Comparison of ENCODE assay signal across 18 cellular contexts in genomic region chr5:78335976-78336375, GRCh38. TPM values are rescaled to one million over a fixed set of nuclear protein-coding genes. Genes with fewer than 3 reads are reported as not detected.
DNase-seq lines count a peak whose midpoint lies in the region; ATAC-seq, FAIRE-seq and TF ChIP-seq lines count a peak whose summit lies in the region.
"Had no signal": no experiment of that assay in that cellular context is flagged by ENCODE, and none has a peak within 500 bp of the region (broad histone marks: within the 10 kb centered on the region; RNA-seq: fewer than 3 reads in every experiment).

No MANE protein-coding gene starts in this region.

- H3K4me3 ChIP-seq in BE2C (ENCODE audit: low read depth, low read length) (no peak overlapping the region), K562 (no peak overlapping the region), mesenchymal stem cell (ENCODE audit: insufficient read depth in 1 of 2, low read depth in 1 of 2, low read length in 2 of 2) (no peak overlapping the region), thyroid gland (replicated peaks in 1 of 3) (no peak overlapping the region)
- H3K4me3 ChIP-seq: GM12878, GM23248, HAP-1 had no signal

- no peaks in the 10 kb centered on the region for H3K9me3 Mint-ChIP-seq in effector memory CD8-positive, alpha-beta T cell

- H2BK5ac ChIP-seq in mesenchymal stem cell (ENCODE audit: low read depth, low read length, poor library complexity, severe bottlenecking), result no peak overlapping the region

- CTCF ChIA-PET in K562 (lab: Yijun Ruan, JAX; ENCODE audit: low intra/inter-chr PET ratio), result no interaction called here

- no peaks in the 10 kb centered on the region for H4K20me1 ChIP-seq in K562 (replicated peaks; ENCODE audit: control insufficient read depth, insufficient read depth, low read length)

- POLR2A ChIA-PET in K562 (lab: Yijun Ruan, JAX), result no interaction called here

- intact Hi-C loops in K562 (cut with micrococcal nuclease), result no loop called here
- intact Hi-C loops in thyroid gland (cut with DNase I), result no loop called here

- TF ChIP-seq CTCF in BE2C (IDR thresholded peaks at IDR 0.05; ENCODE audit: low read depth, low read length), result no peak
- no peak for TF ChIP-seq CTCF in K562 (IDR thresholded peaks at IDR 0.05 in 2 of 3, conservative IDR thresholded peaks at IDR 0.05 in 1 of 3; ENCODE audit: insufficient read depth in 2 of 3, low read depth in 1 of 3, low read length in 3 of 3)
- no peak for TF ChIP-seq CTCF in thyroid gland (IDR thresholded peaks at IDR 0.05)

- H3K18ac ChIP-seq in mesenchymal stem cell (ENCODE audit: low read depth in 1 of 2, low read length in 2 of 2), result no peak overlapping the region

- H2AK5ac ChIP-seq in mesenchymal stem cell (ENCODE audit: low read length, severe bottlenecking), result no peak overlapping the region

- no peaks in the 10 kb centered on the region for H3K79me2 ChIP-seq in K562 (ENCODE audit: control insufficient read depth, insufficient read depth, low read length)

- 16% methylated on average over 2 of the region's 2 CpGs for WGBS in K562 (ENCODE audit: insufficient coverage, low coverage, missing lambda C conversion rate)
- 59% methylated on average over 2 of the region's 2 CpGs for WGBS in mesenchymal stem cell
- 84 to 90% methylated on average over 2 of the region's 2 CpGs for whole genome bisulfite sequencing in thyroid gland, 2 donors

- H3K14ac ChIP-seq in mesenchymal stem cell (ENCODE audit: low read length in 2 of 2), result no peak overlapping the region

- in situ Hi-C loops in K562 (cut with MboI), result no loop called here

- H3K9ac ChIP-seq in K562 (ENCODE audit: insufficient read depth in 1 of 2, low read depth in 2 of 2, low read length in 2 of 2), result no peak overlapping the region
- H3K9ac ChIP-seq in mesenchymal stem cell (ENCODE audit: low read length), result no peak overlapping the region
- H3K9ac ChIP-seq: GM23248, KMS-11 had no signal

- no peak for TF ChIP-seq EP300 in K562 (IDR thresholded peaks at IDR 0.05; ENCODE audit: low read length)

- no peak for ATAC-seq in K562
- no peak for ATAC-seq in effector memory CD8-positive, alpha-beta T cell (replicated peaks)
- ATAC-seq: GM12878 had no signal

- H3K9me1 ChIP-seq in K562 (ENCODE audit: control insufficient read depth, insufficient read depth, low read length), result no peaks in the 10 kb centered on the region

- TF ChIP-seq RAD21 in K562 (CRISPR knock-in tag; conservative IDR thresholded peaks at IDR 0.05 in 1 of 2, IDR thresholded peaks at IDR 0.05 in 1 of 2), result no peak

- H3K27me3 ChIP-seq in BE2C, result no peaks in the 10 kb centered on the region
- no peaks in the 10 kb centered on the region for H3K27me3 ChIP-seq in K562 (ENCODE audit: control insufficient read depth in 2 of 2, insufficient read depth in 2 of 2, low read length in 2 of 2)
- no peaks in the 10 kb centered on the region for H3K27me3 ChIP-seq in mesenchymal stem cell (ENCODE audit: control insufficient read depth in 1 of 2, insufficient read depth in 1 of 2, low read length in 2 of 2)
- no peaks in the 10 kb centered on the region for H3K27me3 ChIP-seq in thyroid gland

- H3K27ac Mint-ChIP-seq in effector memory CD8-positive, alpha-beta T cell, result no peak overlapping the region
- H3K27ac Mint-ChIP-seq: B cell; CD4-positive, alpha-beta memory T cell had no signal

- H2BK120ac ChIP-seq in mesenchymal stem cell (ENCODE audit: low read depth, low read length), result no peak overlapping the region

- H3K4ac ChIP-seq in mesenchymal stem cell (ENCODE audit: low read depth in 1 of 2, low read length in 2 of 2), result no peak overlapping the region

- peak; percentile 60 for DNase-seq in BE2C
- peak; percentile 13 for DNase-seq in EH (ENCODE audit: low read depth)
- DNase-seq in K562 (ENCODE audit: extremely low read depth in 1 of 4, low spot score in 3 of 4), result no peak
- peak; percentile 19 for DNase-seq in left kidney (ENCODE audit: low read depth, low spot score)
- DNase-seq in anterior cingulate cortex (lab: John Stamatoyannopoulos, UW), result no peak
- DNase-seq in mesenchymal stem cell, result no peak
- no peak for DNase-seq in thyroid gland
- DNase-seq in effector memory CD8-positive, alpha-beta T cell, result no peak
- DNase-seq: 8988T; CD4-positive, alpha-beta memory T cell; DMS53; DND-41; GM23248 had no signal

- H3K4me1 ChIP-seq in BE2C (peaks cover 20% of the 10 kb centered on the region), K562 (replicated peaks in 1 of 2; ENCODE audit: control insufficient read depth in 2 of 2, insufficient read depth in 2 of 2, low read length in 2 of 2) (no peaks in the 10 kb centered on the region), mesenchymal stem cell (ENCODE audit: control insufficient read depth, insufficient read depth, low read depth, low read length) (no peaks in the 10 kb centered on the region), thyroid gland (peaks cover 4 to 5% of the 10 kb centered on the region in 2 donors)

- no peak overlapping the region for H3K4me3 Mint-ChIP-seq in effector memory CD8-positive, alpha-beta T cell
- H3K4me3 Mint-ChIP-seq: B cell; CD4-positive, alpha-beta memory T cell had no signal

- no TSS peak for BruUV-seq in K562 (replicated peaks; lab: Mats Ljungman, UMichigan)

- H3K36me3 Mint-ChIP-seq in effector memory CD8-positive, alpha-beta T cell (ENCODE audit: insufficient read depth), result no peaks in the 10 kb centered on the region
- H3K36me3 Mint-ChIP-seq: CD4-positive, alpha-beta memory T cell had no signal

- no peak overlapping the region for H3K27ac ChIP-seq in K562 (ENCODE audit: extremely low read depth, low read depth, low read length)
- H3K27ac ChIP-seq in mesenchymal stem cell (ENCODE audit: low read length, poor library complexity, severe bottlenecking), result no peak overlapping the region
- H3K27ac ChIP-seq in thyroid gland, result no peak overlapping the region
- H3K27ac ChIP-seq: C4-2B, GM23248, KMS-11 had no signal

- H3K4me1 Mint-ChIP-seq in effector memory CD8-positive, alpha-beta T cell (ENCODE audit: low read depth in 2 of 2), result no peaks in the 10 kb centered on the region
- H3K4me1 Mint-ChIP-seq: B cell; CD4-positive, alpha-beta memory T cell had no signal

- no peak overlapping the region for H3K4me2 ChIP-seq in K562 (ENCODE audit: insufficient read depth, low read length)
- no peak overlapping the region for H3K4me2 ChIP-seq in mesenchymal stem cell (ENCODE audit: low read length, poor library complexity, severe bottlenecking)
- H3K4me2 ChIP-seq: KMS-11 had no signal

- H3K36me3 ChIP-seq in BE2C (no peaks in the 10 kb centered on the region), K562 (ENCODE audit: control insufficient read depth, insufficient read depth, low read length) (no peaks in the 10 kb centered on the region), mesenchymal stem cell (ENCODE audit: control insufficient read depth in 1 of 2, insufficient read depth in 2 of 2, low read depth in 1 of 2, low read length in 2 of 2) (no peaks in the 10 kb centered on the region), thyroid gland (no peaks in the 10 kb centered on the region)
- H3K36me3 ChIP-seq: HAP-1 had no signal

- no peak overlapping the region for H2BK12ac ChIP-seq in mesenchymal stem cell (ENCODE audit: low read length in 2 of 2)

- FAIRE-seq in K562 (lab: Jason Lieb, UNC), result no peak

- H3K23ac ChIP-seq in mesenchymal stem cell (ENCODE audit: low read length in 2 of 2), result no peak overlapping the region

- no peak overlapping the region for H4K8ac ChIP-seq in mesenchymal stem cell (ENCODE audit: low read length)

- H3K9me3 ChIP-seq in BE2C, result no peaks in the 10 kb centered on the region
- no peaks in the 10 kb centered on the region for H3K9me3 ChIP-seq in K562 (replicated peaks; ENCODE audit: control insufficient read depth, insufficient read depth, low read depth, low read length)
- H3K9me3 ChIP-seq in mesenchymal stem cell (ENCODE audit: control insufficient read depth, low read length), result peaks cover 18% of the 10 kb centered on the region
- no peaks in the 10 kb centered on the region for H3K9me3 ChIP-seq in thyroid gland
- H3K9me3 ChIP-seq: HAP-1 had no signal

- H2AFZ ChIP-seq in K562 (ENCODE audit: low read depth, low read length) (no peak overlapping the region), mesenchymal stem cell (ENCODE audit: low read depth, low read length) (no peak overlapping the region)
- H2AFZ ChIP-seq: GM23248 had no signal

- TF ChIP-seq POLR2A in K562 (conservative IDR thresholded peaks at IDR 0.05) (no peak), thyroid gland (IDR thresholded peaks at IDR 0.05) (no peak)

- H4K91ac ChIP-seq in mesenchymal stem cell (ENCODE audit: low read length), result no peak overlapping the region

- no peak overlapping the region for H2BK15ac ChIP-seq in mesenchymal stem cell (ENCODE audit: low read depth, poor library complexity, severe bottlenecking)

- no peaks in the 10 kb centered on the region for H3K79me1 ChIP-seq in mesenchymal stem cell (replicated peaks; ENCODE audit: low read length, poor library complexity, severe bottlenecking)

- H3K27me3 Mint-ChIP-seq in effector memory CD8-positive, alpha-beta T cell, result peaks cover 28 to 40% of the 10 kb centered on the region in 2 donors

RNA-seq across cellular contexts. Expression of gene SCAMP1, which starts 24.4 kb away (rescaled TPM):
- polyA plus RNA-seq in BE2C (2012; ENCODE audit: insufficient read depth, insufficient read length, low read depth), result 20.4 TPM
- total RNA-seq in K562 (2011; cell fraction: chromatin; rRNA removed; ENCODE audit: low replicate concordance), result 18.2 and 21.2 TPM in 2 replicates
- total RNA-seq in K562 (2011; cell fraction: nucleolus; rRNA removed), result 12.0 and 12.8 TPM in 2 replicates
- total RNA-seq in K562 (2011; cell fraction: nucleoplasm; rRNA removed), result 18.8 and 24.8 TPM in 2 replicates
- total RNA-seq in K562 (2014; rRNA removed), result 8.8 and 13.0 TPM in 2 replicates
- 23.9 and 26.3 TPM in 2 replicates for total RNA-seq in K562 (2014; rRNA removed; fragmentation: Illumina TruSeq; extraction: Trizol)
- total RNA-seq in K562 (2015; rRNA removed; fragmentation: Illumina TruSeq; extraction: Trizol), result 14.9 and 17.8 TPM in 2 replicates
- 22.5 and 24.5 TPM in 2 replicates for total RNA-seq in K562 (2021)
- polyA plus RNA-seq in K562 (2011; rRNA removed), result 17.8 and 22.1 TPM in 2 replicates
- polyA plus RNA-seq in K562 (2011; cell fraction: cytosol; rRNA removed), result 6.5 and 12.3 TPM in 2 replicates
- polyA plus RNA-seq in K562 (2011; cell fraction: nucleus; rRNA removed), result 5.9 and 9.5 TPM in 2 replicates
- polyA plus RNA-seq in K562 (2012), result 10.6 and 13.4 TPM in 2 replicates
- polyA plus RNA-seq in K562 (2014; fragmentation: Illumina TruSeq; extraction: Trizol), result 13.2 and 13.8 TPM in 2 replicates
- 10 to 100 TPM; 13.2 to 13.6 TPM for polyA plus RNA-seq in K562 (2014; fragmentation: Nextera tagmentation; extraction: Ambion mirVana)
- polyA plus RNA-seq in K562 (2014; rRNA removed), result 5.4 and 5.7 TPM in 2 replicates
- 52.9 and 60.4 TPM in 2 replicates for polyA minus RNA-seq in K562 (2011; rRNA and poly(A)+ RNA removed)
- polyA minus RNA-seq in K562 (2011; cell fraction: cytosol; rRNA and poly(A)+ RNA removed), result 19.8 and 22.7 TPM in 2 replicates
- polyA minus RNA-seq in K562 (2011; cell fraction: nucleus; rRNA and poly(A)+ RNA removed), result 10.2 and 19.0 TPM in 2 replicates
- polyA plus RNA-seq in mesenchymal stem cell (2013, experiment 1 of 2), result 17.6 TPM
- 17.6 TPM for polyA plus RNA-seq in mesenchymal stem cell (2013, experiment 2 of 2)
- 10 to 100 TPM; 45.0 to 56.1 (median 49.9) TPM for total RNA-seq in thyroid gland

RNA-seq across cellular contexts. Expression of gene AP3B1, which starts 41.5 kb away (rescaled TPM):
- 10.9 TPM for polyA plus RNA-seq in BE2C (2012; ENCODE audit: insufficient read depth, insufficient read length, low read depth)
- 28.7 and 124 TPM in 2 replicates for total RNA-seq in K562 (2011; cell fraction: chromatin; rRNA removed; ENCODE audit: low replicate concordance)
- 12.8 and 17.6 TPM in 2 replicates for total RNA-seq in K562 (2011; cell fraction: nucleolus; rRNA removed)
- 41.8 and 63.9 TPM in 2 replicates for total RNA-seq in K562 (2011; cell fraction: nucleoplasm; rRNA removed)
- total RNA-seq in K562 (2014; rRNA removed) (33.4 and 34.1 TPM in 2 replicates), K562 (2014; rRNA removed; fragmentation: Illumina TruSeq; extraction: Trizol) (55.7 and 65.6 TPM in 2 replicates), K562 (2015; rRNA removed; fragmentation: Illumina TruSeq; extraction: Trizol) (60.4 and 61.8 TPM in 2 replicates), K562 (2021) (42.2 and 42.8 TPM in 2 replicates), thyroid gland (10 to 100 TPM; 60.9 to 86.6 (median 72.2) TPM)
- polyA plus RNA-seq in K562 (2011; rRNA removed) (51.4 and 55.6 TPM in 2 replicates), K562 (2014; fragmentation: Illumina TruSeq; extraction: Trizol) (46.8 and 55.1 TPM in 2 replicates), K562 (2014; fragmentation: Nextera tagmentation; extraction: Ambion mirVana) (10 to 100 TPM; 21.1 to 30.9 TPM), K562 (2014; rRNA removed) (25.2 and 29.8 TPM in 2 replicates)
- 21.8 and 45.4 TPM in 2 replicates for polyA plus RNA-seq in K562 (2011; cell fraction: cytosol; rRNA removed)
- polyA plus RNA-seq in K562 (2011; cell fraction: nucleus; rRNA removed), result 20.3 and 36.5 TPM in 2 replicates
- polyA plus RNA-seq in K562 (2012), result 40.5 and 54.7 TPM in 2 replicates
- polyA minus RNA-seq in K562 (2011; rRNA and poly(A)+ RNA removed), result 94.2 and 106 TPM in 2 replicates
- 27.1 and 30.8 TPM in 2 replicates for polyA minus RNA-seq in K562 (2011; cell fraction: cytosol; rRNA and poly(A)+ RNA removed)
- 39.6 and 79.5 TPM in 2 replicates for polyA minus RNA-seq in K562 (2011; cell fraction: nucleus; rRNA and poly(A)+ RNA removed)
- polyA plus RNA-seq in mesenchymal stem cell (2013, experiment 1 of 2), result 45.2 TPM
- 43.1 TPM for polyA plus RNA-seq in mesenchymal stem cell (2013, experiment 2 of 2)

Comparison
In these comparisons a context has a peak if more than half of its experiments do, and no peak if none do; other contexts are left out.
1. DNase-seq: peak in BE2C (single experiment), EH (single experiment) and left kidney (single experiment); none in K562 (0 of 4), anterior cingulate cortex (0 of 58), mesenchymal stem cell (single experiment), thyroid gland (0 of 2) and effector memory CD8-positive, alpha-beta T cell (0 of 3).